Comparison of ENCODE assay signal across 1 cellular context in the genomic region with DNA sequence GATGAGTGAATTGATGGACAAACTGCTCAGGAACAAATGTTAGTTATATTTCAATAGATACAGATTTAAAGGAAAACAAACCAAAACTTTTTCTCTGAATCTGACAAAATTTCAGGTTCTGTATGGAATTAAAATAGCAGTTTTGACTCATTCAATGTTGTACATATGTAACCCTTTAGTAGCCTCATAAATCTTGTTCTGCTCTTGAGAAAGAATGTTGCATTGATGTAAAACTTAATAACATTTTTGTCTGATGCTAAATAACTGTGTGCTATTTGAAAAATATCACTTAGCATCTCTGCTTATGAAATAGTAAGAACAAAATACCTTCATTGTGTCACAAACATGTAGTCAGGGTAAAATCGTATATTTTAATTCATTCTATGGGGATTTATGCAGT.
TF ChIP-seq lines count a peak whose summit lies in the region.

No MANE protein-coding gene starts in this region.

TF ChIP-seq in A549, 52 proteins besides CTCF, POLR2A, EP300 and RAD21 (continued from another document):
- TF ChIP-seq, protein P1, sequence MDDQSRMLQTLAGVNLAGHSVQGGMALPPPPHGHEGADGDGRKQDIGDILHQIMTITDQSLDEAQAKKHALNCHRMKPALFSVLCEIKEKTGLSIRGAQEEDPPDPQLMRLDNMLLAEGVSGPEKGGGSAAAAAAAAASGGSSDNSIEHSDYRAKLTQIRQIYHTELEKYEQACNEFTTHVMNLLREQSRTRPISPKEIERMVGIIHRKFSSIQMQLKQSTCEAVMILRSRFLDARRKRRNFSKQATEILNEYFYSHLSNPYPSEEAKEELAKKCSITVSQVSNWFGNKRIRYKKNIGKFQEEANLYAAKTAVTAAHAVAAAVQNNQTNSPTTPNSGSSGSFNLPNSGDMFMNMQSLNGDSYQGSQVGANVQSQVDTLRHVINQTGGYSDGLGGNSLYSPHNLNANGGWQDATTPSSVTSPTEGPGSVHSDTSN (IDR thresholded peaks at IDR 0.05): no peak
